In genomic region chr18:28284132-28284531, GRCh38 we compare ENCODE assay signal across 1 cellular context.
A peak's percentile ranks its signal among the peaks of the same experiment; 100 is the strongest.
TF ChIP-seq lines count a peak whose summit lies in the region.

No MANE protein-coding gene starts in this region.

TF ChIP-seq in IMR-90, 13 proteins besides CTCF, POLR2A, EP300 and RAD21:
- TF ChIP-seq MAZ (IDR thresholded peaks at IDR 0.05; ENCODE audit: borderline replicate concordance, low read depth, low read length) = no peak
- TF ChIP-seq RCOR1 (IDR thresholded peaks at IDR 0.05; ENCODE audit: insufficient replicate concordance, low read length) = no peak
- TF ChIP-seq USF2 (IDR thresholded peaks at IDR 0.05; ENCODE audit: low read depth, low read length) = peak; percentile 64
- no peak for TF ChIP-seq MXI1 (IDR thresholded peaks at IDR 0.05; ENCODE audit: borderline replicate concordance, low read depth, low read length)
- no peak for TF ChIP-seq CHD1 (IDR thresholded peaks at IDR 0.05; ENCODE audit: low read depth, low read length)
- no peak for TF ChIP-seq NFE2L2 (IDR thresholded peaks at IDR 0.05; ENCODE audit: low read depth, low read length)
- TF ChIP-seq SMC3 (IDR thresholded peaks at IDR 0.05; ENCODE audit: low read depth, low read length) = no peak
- peak; percentile 62; the same call in 1 of the 2 replicates for TF ChIP-seq BHLHE40 (IDR thresholded peaks at IDR 0.05; ENCODE audit: low read depth, low read length)
- peak; percentile 25; the same call in 1 of the 2 replicates for TF ChIP-seq CEBPB (IDR thresholded peaks at IDR 0.05; ENCODE audit: low read depth, low read length)
- TF ChIP-seq ELK1 (IDR thresholded peaks at IDR 0.05; ENCODE audit: borderline replicate concordance, low read depth, low read length) = no peak
- no peak for TF ChIP-seq RFX5 (IDR thresholded peaks at IDR 0.05; ENCODE audit: low read depth, low read length)
- no peak for TF ChIP-seq MAFK (IDR thresholded peaks at IDR 0.05; ENCODE audit: low read depth, low read length)
- TF ChIP-seq FOS (IDR thresholded peaks at IDR 0.05; ENCODE audit: low read depth, low read length) = peak; percentile 37; the same call in 1 of the 2 replicates
TF ChIP-seq in IMR-90: peak in this region for 4.
